ENCODE assay signal across 21 cellular contexts in the genomic region with DNA sequence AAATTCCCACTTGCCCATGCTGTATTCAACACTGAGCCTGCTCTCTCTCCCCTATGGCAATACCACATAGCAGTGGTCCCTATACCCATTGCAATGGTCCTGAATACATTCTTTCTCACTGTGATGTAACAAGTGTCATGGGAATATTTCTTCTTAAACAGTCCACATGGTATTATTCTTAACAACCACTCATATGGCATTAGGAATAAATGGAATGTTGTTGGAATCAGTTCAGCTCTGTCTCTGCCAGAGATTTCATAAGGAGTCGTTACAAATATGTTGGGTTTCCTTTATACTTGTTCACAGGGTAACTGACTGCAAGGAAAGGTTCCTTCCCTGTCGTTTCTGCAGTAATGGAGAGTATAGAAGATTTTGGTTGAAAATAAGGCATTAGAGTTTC.
DNase-seq lines count a peak whose midpoint lies in the region; ATAC-seq and TF ChIP-seq lines count a peak whose summit lies in the region.
"Had no signal": no experiment of that assay in that cellular context is flagged by ENCODE, and none has a peak within 500 bp of the region (broad histone marks: within the 10 kb centered on the region; RNA-seq: fewer than 3 reads in every experiment).

No MANE protein-coding gene starts in this region.

- DNase-seq in AG08395 (ENCODE audit: low spot score) = peak; percentile 65
- no peak for DNase-seq in SK-N-SH
- peak; percentile 61 for DNase-seq in fibroblast of the conjunctiva (ENCODE audit: low read depth)
- peak; percentile 69 for DNase-seq in osteoblast (ENCODE audit: insufficient read length, low spot score, missing footprints)
- DNase-seq in activated T-cell treated with anti-CD3 and anti-CD28 coated beads, Interleukin-2, amount 50 U/mL, for 72 hours = no peak
- DNase-seq in pons (ENCODE audit: low spot score) = no peak
- no peak for DNase-seq in thyroid gland
- no peak for DNase-seq in NCI-H1092 treated with DMSO at 0.1 percent for 48 hours (lab: John Stamatoyannopoulos, UW)
- DNase-seq: activated naive CD4-positive, alpha-beta T cell treated with Interleukin-2 at 50 U/mL for 16 hours; AML-193; cerebellar nuclear complex; DMS53; esophagus squamous epithelium; NCI-H187; NCI-H748 treated with DMSO at 0.1 percent for 48 hours; SHP77; stimulated activated CD4-positive, alpha-beta T cell treated with anti-CD3 and anti-CD28 coated beads, Interleukin-12 subunit alpha, Interleukin-12 subunit beta, amount 100 ng/mL, for 4 hours; transverse colon had no signal

- H3F3A ChIP-seq in SK-N-SH (replicated peaks; ENCODE audit: insufficient read depth) = peaks cover 4% of the 10 kb centered on the region

- H3K27ac ChIP-seq in SK-N-SH (ENCODE audit: low read depth in 2 of 2, low read length in 1 of 2) = peak overlapping the region; percentile 56 to 74; a peak in 3 of 4 replicates
- H3K27ac ChIP-seq in osteoblast (ENCODE audit: low read depth, low read length) = peak overlapping the region; percentile 83
- no peak overlapping the region for H3K27ac ChIP-seq in thyroid gland
- H3K27ac ChIP-seq: KMS-11 had no signal

- TF ChIP-seq POLR2A in thyroid gland (IDR thresholded peaks at IDR 0.05) = no peak

- no peaks in the 10 kb centered on the region for H4K20me1 ChIP-seq in SK-N-SH (ENCODE audit: insufficient read depth)
- H4K20me1 ChIP-seq in osteoblast (ENCODE audit: insufficient read depth, low read length) = no peaks in the 10 kb centered on the region

- H3K4me3 ChIP-seq in SK-N-SH (ENCODE audit: low read depth in 2 of 2, low read length in 1 of 2) (no peak overlapping the region), osteoblast (ENCODE audit: insufficient read depth, low read length) (peak overlapping the region; percentile 24), thyroid gland (replicated peaks in 1 of 3) (no peak overlapping the region)
- H3K4me3 ChIP-seq: esophagus squamous epithelium, GM12878, transverse colon had no signal

- H3K36me3 ChIP-seq in SK-N-SH (replicated peaks in 1 of 2; ENCODE audit: control insufficient read depth in 1 of 2, insufficient read depth in 2 of 2, low read length in 1 of 2) = no peaks in the 10 kb centered on the region
- H3K36me3 ChIP-seq in osteoblast (ENCODE audit: insufficient read depth, low read length) = no peaks in the 10 kb centered on the region
- H3K36me3 ChIP-seq in thyroid gland = no peaks in the 10 kb centered on the region
- H3K36me3 ChIP-seq: esophagus squamous epithelium, transverse colon had no signal

- H3K4me3 Mint-ChIP-seq in activated T-cell treated with anti-CD3 and anti-CD28 coated beads, Interleukin-2, amount 50 U/mL, for 72 hours = no peak overlapping the region
- H3K4me3 Mint-ChIP-seq: neural crest cell had no signal

- CTCF ChIA-PET in SK-N-SH (lab: Yijun Ruan, JAX) = interaction anchor here (1.0 to 1.4 kb wide), 2 partner anchors 12 to 15 kb away, joined by 3 to 6 read pairs; no protein-coding TSS in a partner anchor

- TF ChIP-seq CTCF in SK-N-SH (IDR thresholded peaks at IDR 0.05) (no peak), osteoblast (IDR thresholded peaks at IDR 0.05; ENCODE audit: extremely low read depth, low read depth, low read length) (no peak), thyroid gland (IDR thresholded peaks at IDR 0.05) (no peak)

- no peak overlapping the region for H3K27ac Mint-ChIP-seq in activated T-cell treated with anti-CD3 and anti-CD28 coated beads, Interleukin-2, amount 50 U/mL, for 72 hours

- peaks cover 0 to 2% of the 10 kb centered on the region in 2 donors for H3K9me3 Mint-ChIP-seq in activated T-cell treated with anti-CD3 and anti-CD28 coated beads, Interleukin-2, amount 50 U/mL, for 72 hours

- H3K36me3 Mint-ChIP-seq in activated T-cell treated with anti-CD3 and anti-CD28 coated beads, Interleukin-2, amount 50 U/mL, for 72 hours (ENCODE audit: insufficient read depth in 2 of 2) = no peaks in the 10 kb centered on the region

- no peaks in the 10 kb centered on the region for H3K9me2 ChIP-seq in SK-N-SH

- no peaks in the 10 kb centered on the region for H3K27me3 ChIP-seq in SK-N-SH (ENCODE audit: insufficient read depth)
- no peaks in the 10 kb centered on the region for H3K27me3 ChIP-seq in osteoblast (ENCODE audit: insufficient read depth, low read length)
- H3K27me3 ChIP-seq in thyroid gland = no peaks in the 10 kb centered on the region
- H3K27me3 ChIP-seq: esophagus squamous epithelium, transverse colon had no signal

- TF ChIP-seq EP300 in SK-N-SH (IDR thresholded peaks at IDR 0.05; ENCODE audit: borderline replicate concordance in 1 of 2, low read depth in 1 of 2, low read length in 1 of 2) = no peak

- 26% methylated on average over 2 of the region's 2 CpGs for WGBS in SK-N-SH (ENCODE audit: low lambda C conversion rate)
- 30 to 44% methylated on average over 2 of the region's 2 CpGs for WGBS in thyroid gland, 2 donors

- intact Hi-C loops in thyroid gland (cut with DNase I) = no loop called here

- H3K4me1 ChIP-seq in SK-N-SH (ENCODE audit: control insufficient read depth in 1 of 2, insufficient read depth in 2 of 2, low read depth in 1 of 2, low read length in 1 of 2) (peaks cover 16 to 17% of the 10 kb centered on the region in 2 experiments; a peak in 3 of 4 replicates), osteoblast (ENCODE audit: insufficient read depth, low read length) (peaks cover 38% of the 10 kb centered on the region), thyroid gland (peaks cover 0 to 26% of the 10 kb centered on the region in 2 donors)

- H3K9ac ChIP-seq in SK-N-SH = no peak overlapping the region
- H3K9ac ChIP-seq: KMS-11 had no signal

- ATAC-seq in activated T-cell treated with anti-CD3 and anti-CD28 coated beads, Interleukin-2, amount 50 U/mL, for 72 hours (replicated peaks in 1 of 2) = no peak
- ATAC-seq: GM12878 had no signal

- TF ChIP-seq RAD21 in SK-N-SH (IDR thresholded peaks at IDR 0.05; ENCODE audit: low read length) = no peak

- POLR2A ChIA-PET in SK-N-SH (lab: Yijun Ruan, JAX) = no interaction called here

- no peaks in the 10 kb centered on the region for H3K9me3 ChIP-seq in SK-N-SH
- H3K9me3 ChIP-seq in osteoblast (ENCODE audit: low read depth, low read length) = no peaks in the 10 kb centered on the region
- H3K9me3 ChIP-seq in thyroid gland = no peaks in the 10 kb centered on the region
- H3K9me3 ChIP-seq: esophagus squamous epithelium, transverse colon had no signal

- no peaks in the 10 kb centered on the region for H3K4me1 Mint-ChIP-seq in activated T-cell treated with anti-CD3 and anti-CD28 coated beads, Interleukin-2, amount 50 U/mL, for 72 hours (ENCODE audit: low read depth)

- no peaks in the 10 kb centered on the region for H3K79me2 ChIP-seq in SK-N-SH (ENCODE audit: insufficient read depth)
- H3K79me2 ChIP-seq in osteoblast (ENCODE audit: insufficient read depth, low read length) = no peaks in the 10 kb centered on the region

- H3K4me2 ChIP-seq in SK-N-SH = 0 out of 2 replicates have a peak overlapping the region, but pooled peaks have one; percentile 27
- peak overlapping the region; percentile 75 for H3K4me2 ChIP-seq in osteoblast (ENCODE audit: insufficient read depth, low read length)
- H3K4me2 ChIP-seq: KMS-11 had no signal

- no peak overlapping the region for H2AFZ ChIP-seq in SK-N-SH (ENCODE audit: low read depth)
- no peak overlapping the region for H2AFZ ChIP-seq in osteoblast (ENCODE audit: low read length)

- peaks cover 27% of the 10 kb centered on the region for H3K27me3 Mint-ChIP-seq in activated T-cell treated with anti-CD3 and anti-CD28 coated beads, Interleukin-2, amount 50 U/mL, for 72 hours (ENCODE audit: low read depth)

TF ChIP-seq in SK-N-SH, 30 proteins besides CTCF, POLR2A, EP300 and RAD21 (continues in another document):
- TF ChIP-seq IRF3 (IDR thresholded peaks at IDR 0.05; ENCODE audit: low read depth, low read length) (no peak), ELF1 (IDR thresholded peaks at IDR 0.05) (no peak), GATA2 (CRISPR knock-in tag; IDR thresholded peaks at IDR 0.05) (no peak), GABPA (IDR thresholded peaks at IDR 0.05; ENCODE audit: low read depth) (no peak), FOXJ3 (CRISPR knock-in tag; IDR thresholded peaks at IDR 0.05) (no peak), PBX3 (IDR thresholded peaks at IDR 0.05) (peak; percentile 45; the same call in 1 of the 2 replicates), NFIC (IDR thresholded peaks at IDR 0.05; ENCODE audit: borderline replicate concordance) (peak; percentile 47; the same call in 1 of the 2 replicates), CHD2 (IDR thresholded peaks at IDR 0.05; ENCODE audit: low read length, partially characterized antibody) (no peak)
- TF ChIP-seq, protein P1, sequence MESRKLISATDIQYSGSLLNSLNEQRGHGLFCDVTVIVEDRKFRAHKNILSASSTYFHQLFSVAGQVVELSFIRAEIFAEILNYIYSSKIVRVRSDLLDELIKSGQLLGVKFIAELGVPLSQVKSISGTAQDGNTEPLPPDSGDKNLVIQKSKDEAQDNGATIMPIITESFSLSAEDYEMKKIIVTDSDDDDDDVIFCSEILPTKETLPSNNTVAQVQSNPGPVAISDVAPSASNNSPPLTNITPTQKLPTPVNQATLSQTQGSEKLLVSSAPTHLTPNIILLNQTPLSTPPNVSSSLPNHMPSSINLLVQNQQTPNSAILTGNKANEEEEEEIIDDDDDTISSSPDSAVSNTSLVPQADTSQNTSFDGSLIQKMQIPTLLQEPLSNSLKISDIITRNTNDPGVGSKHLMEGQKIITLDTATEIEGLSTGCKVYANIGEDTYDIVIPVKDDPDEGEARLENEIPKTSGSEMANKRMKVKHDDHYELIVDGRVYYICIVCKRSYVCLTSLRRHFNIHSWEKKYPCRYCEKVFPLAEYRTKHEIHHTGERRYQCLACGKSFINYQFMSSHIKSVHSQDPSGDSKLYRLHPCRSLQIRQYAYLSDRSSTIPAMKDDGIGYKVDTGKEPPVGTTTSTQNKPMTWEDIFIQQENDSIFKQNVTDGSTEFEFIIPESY (IDR thresholded peaks at IDR 0.05; ENCODE audit: borderline replicate concordance, low read depth) = no peak

Comparison
In these comparisons a context has a peak if more than half of its experiments do, and no peak if none do; other contexts are left out.
1. DNase-seq: peak in AG08395 (single experiment), fibroblast of the conjunctiva (single experiment) and osteoblast (single experiment); none in SK-N-SH (single experiment), activated T-cell treated with anti-CD3 and anti-CD28 coated beads, Interleukin-2, amount 50 U/mL, for 72 hours (0 of 2), pons (single experiment), thyroid gland (0 of 2) and NCI-H1092 treated with DMSO at 0.1 percent for 48 hours (single experiment).
2. H3K27ac ChIP-seq: peak in SK-N-SH (2 of 2) and osteoblast (single experiment); none in thyroid gland (0 of 3).